ENCODE assay signal across 27 cellular contexts in the genomic region with DNA sequence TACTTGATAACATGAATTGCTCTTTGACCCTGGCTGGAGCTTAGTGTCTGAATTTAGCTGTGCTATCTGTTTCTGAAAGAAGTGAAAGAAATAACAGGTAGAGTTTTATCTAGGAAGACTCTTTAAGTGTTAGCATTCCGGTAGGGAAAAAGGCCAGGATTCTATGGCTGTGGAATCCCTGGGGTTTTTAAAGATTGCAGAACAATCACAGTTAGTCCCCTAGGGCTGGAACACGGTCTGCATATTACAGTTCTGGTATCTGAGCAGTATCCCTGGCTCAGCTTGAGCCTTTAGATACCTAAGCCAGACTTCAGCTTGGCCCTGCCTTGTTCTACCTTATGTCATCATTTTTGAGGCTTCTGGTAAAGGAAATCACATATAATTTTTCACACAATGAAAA.
"Had no signal": no experiment of that assay in that cellular context is flagged by ENCODE, and none has a peak within 500 bp of the region (broad histone marks: within the 10 kb centered on the region; RNA-seq: fewer than 3 reads in every experiment).

No MANE protein-coding gene starts in this region.

- H3K9me3 Mint-ChIP-seq: activated T-cell treated with anti-CD3 and anti-CD28 coated beads, Interleukin-2, amount 50 U/mL, for 4 hours had no signal

- H3K4me3 Mint-ChIP-seq: activated CD4-positive, alpha-beta T cell treated with anti-CD3 and anti-CD28 coated beads for 36 hours; activated CD4-positive, alpha-beta T cell treated with anti-CD3 and anti-CD28 coated beads, Interleukin-2, amount 10 ng/mL, durations not matched to agents 7 days and 5 days; activated naive CD4-positive, alpha-beta T cell treated with anti-CD3 and anti-CD28 coated beads for 36 hours; activated T-cell treated with anti-CD3 and anti-CD28 coated beads, Interleukin-2, amount 50 U/mL, for 4 hours; activated T-helper 1 cell treated with anti-CD3 and anti-CD28 coated beads, Interleukin-12 subunit alpha, Interleukin-12 subunit beta, Interleukin-2, Interleukin-4 antibody, amounts not matched to agents 30 ng/mL and 10 ng/mL and 1 ng/mL, durations not matched to agents 14 hours and 24 hours and 36 hours had no signal

- ATAC-seq: activated CD4-positive, alpha-beta T cell treated with anti-CD3 and anti-CD28 coated beads for 36 hours; activated naive CD4-positive, alpha-beta T cell treated with anti-CD3 and anti-CD28 coated beads, Interleukin-2, amount 50 U/mL, for 72 hours; activated T-cell treated with anti-CD3 and anti-CD28 coated beads, Interleukin-2, amount 50 U/mL, for 4 hours; body of pancreas; Panc1 had no signal

- H3K27me3 Mint-ChIP-seq: activated CD4-positive, alpha-beta T cell treated with anti-CD3 and anti-CD28 coated beads for 36 hours; activated CD4-positive, alpha-beta T cell treated with anti-CD3 and anti-CD28 coated beads, Interleukin-2, amount 10 ng/mL, durations not matched to agents 7 days and 5 days had no signal

- DNase-seq: activated CD4-positive, alpha-beta T cell treated with anti-CD3 and anti-CD28 coated beads for 36 hours; activated CD4-positive, alpha-beta T cell treated with anti-CD3 and anti-CD28 coated beads, Interleukin-2, amount 10 ng/mL, durations not matched to agents 7 days and 5 days; activated CD4-positive, alpha-beta T cell treated with anti-CD3 and anti-CD28 coated beads, Interleukin-2, amount 50 U/mL, for 48 hours; activated CD8-positive, alpha-beta memory T cell treated with anti-CD3 and anti-CD28 coated beads, Interleukin-2, amount 50 U/mL, for 4 hours; activated gamma-delta T cell treated with Interleukin-2 at 50 U/mL for 16 hours; activated naive CD4-positive, alpha-beta T cell treated with anti-CD3 and anti-CD28 coated beads for 36 hours; activated T-cell treated with anti-CD3 and anti-CD28 coated beads for 4 hours; activated T-cell treated with anti-CD3 and anti-CD28 coated beads, Interleukin-2, amount 50 U/mL, for 4 hours; adrenal gland; body of pancreas; caudate nucleus; MM.1S; MV-4-11; NCI-H1092; NCI-H1436 treated with DMSO at 0.1 percent for 48 hours; NCI-H1694 treated with DMSO at 0.1 percent for 48 hours; NCI-H2029; NCI-H345; NCI-H524 treated with DMSO at 0.1 percent for 48 hours; SHP77; SJCRH30; T1000; WERI-Rb-1 had no signal

- H3K4me1 Mint-ChIP-seq: activated CD4-positive, alpha-beta T cell treated with anti-CD3 and anti-CD28 coated beads for 36 hours; activated CD4-positive, alpha-beta T cell treated with anti-CD3 and anti-CD28 coated beads, Interleukin-2, amount 10 ng/mL, durations not matched to agents 7 days and 5 days had no signal

- H3K27ac Mint-ChIP-seq: activated CD4-positive, alpha-beta T cell treated with anti-CD3 and anti-CD28 coated beads for 36 hours; activated CD4-positive, alpha-beta T cell treated with anti-CD3 and anti-CD28 coated beads, Interleukin-2, amount 10 ng/mL, durations not matched to agents 7 days and 5 days; activated naive CD4-positive, alpha-beta T cell treated with anti-CD3 and anti-CD28 coated beads for 36 hours; activated naive CD4-positive, alpha-beta T cell treated with anti-CD3 and anti-CD28 coated beads, Interleukin-2, amount 50 U/mL, for 72 hours; activated T-helper 1 cell treated with anti-CD3 and anti-CD28 coated beads, Interleukin-12 subunit alpha, Interleukin-12 subunit beta, Interleukin-2, Interleukin-4 antibody, amounts not matched to agents 30 ng/mL and 10 ng/mL and 1 ng/mL, durations not matched to agents 14 hours and 24 hours and 36 hours had no signal

- H3K36me3 Mint-ChIP-seq: activated naive CD4-positive, alpha-beta T cell treated with anti-CD3 and anti-CD28 coated beads, Interleukin-2, amount 50 U/mL, for 72 hours had no signal

- FAIRE-seq: astrocyte had no signal
